ENCODE assay signal across 20 cellular contexts in the genomic region with DNA sequence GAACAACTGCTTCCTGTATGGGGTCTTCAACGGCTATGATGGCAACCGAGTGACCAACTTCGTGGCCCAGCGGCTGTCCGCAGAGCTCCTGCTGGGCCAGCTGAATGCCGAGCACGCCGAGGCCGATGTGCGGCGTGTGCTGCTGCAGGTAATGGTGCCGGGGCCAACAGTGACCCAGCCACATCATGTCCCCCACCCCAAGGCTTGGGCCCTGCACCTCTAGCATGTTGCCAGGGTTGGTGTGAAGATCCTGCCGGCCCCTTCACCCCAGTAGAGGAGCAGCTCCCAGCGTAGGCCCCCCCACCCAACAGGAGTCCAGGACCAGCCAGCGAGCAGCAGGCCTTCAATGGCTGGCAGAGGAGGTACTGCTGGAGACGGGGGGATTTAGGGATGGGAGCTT. TPM values are rescaled to one million over a fixed set of nuclear protein-coding genes. Genes with fewer than 3 reads are reported as not detected.
DNase-seq lines count a peak whose midpoint lies in the region; ATAC-seq and TF ChIP-seq lines count a peak whose summit lies in the region.
"Had no signal": no experiment of that assay in that cellular context is flagged by ENCODE, and none has a peak within 500 bp of the region (broad histone marks: within the 10 kb centered on the region; RNA-seq: fewer than 3 reads in every experiment).

No MANE protein-coding gene starts in this region.

- peak overlapping the region; percentile 97 for H3K27ac Mint-ChIP-seq in activated naive CD4-positive, alpha-beta T cell treated with anti-CD3 and anti-CD28 coated beads, Interleukin-2, amount 10 ng/mL, durations not matched to agents 7 days and 5 days
- H3K27ac Mint-ChIP-seq in activated naive CD4-positive, alpha-beta T cell treated with anti-CD3 and anti-CD28 coated beads, Interleukin-2, amount 50 U/mL, for 72 hours: no peak overlapping the region

- H3K36me3 ChIP-seq in neuronal stem cell (replicated peaks in 1 of 2; ENCODE audit: control insufficient read depth in 2 of 2, insufficient read depth in 2 of 2, low read length in 2 of 2): peaks cover 41 to 55% of the 10 kb centered on the region in 2 donors
- peaks cover 5 to 61% (median 54%) of the 10 kb centered on the region in 6 donors for H3K36me3 ChIP-seq in spleen
- H3K36me3 ChIP-seq: SJCRH30 had no signal

- no peak overlapping the region for H2BK120ac ChIP-seq in neuronal stem cell (ENCODE audit: low read depth, low read length)

- no peak overlapping the region for H4K8ac ChIP-seq in neuronal stem cell (ENCODE audit: low read depth, low read length)

- no peak overlapping the region for H2BK5ac ChIP-seq in neuronal stem cell (ENCODE audit: low read length)

- peak overlapping the region; percentile 46 for H3K18ac ChIP-seq in neuronal stem cell (ENCODE audit: low read length)

- intact Hi-C loops in spleen (cut with DNase I; ENCODE audit: low total_unique reads): no loop called here

- H3K27me3 ChIP-seq in neuronal stem cell (ENCODE audit: control insufficient read depth in 3 of 3, insufficient read depth in 3 of 3, low read depth in 1 of 3, low read length in 3 of 3) (no peaks in the 10 kb centered on the region), spleen (replicated peaks in 1 of 7) (no peaks in the 10 kb centered on the region)
- H3K27me3 ChIP-seq: SJCRH30 had no signal

- H3K9me3 Mint-ChIP-seq in activated naive CD4-positive, alpha-beta T cell treated with anti-CD3 and anti-CD28 coated beads, Interleukin-2, amount 10 ng/mL, durations not matched to agents 7 days and 5 days: no peaks in the 10 kb centered on the region
- no peaks in the 10 kb centered on the region for H3K9me3 Mint-ChIP-seq in activated naive CD4-positive, alpha-beta T cell treated with anti-CD3 and anti-CD28 coated beads, Interleukin-2, amount 50 U/mL, for 72 hours

- no peak overlapping the region for H3K4me2 ChIP-seq in neuronal stem cell (ENCODE audit: insufficient read depth, low read length, poor library complexity, severe bottlenecking)

- no peak for DNase-seq in activated naive CD4-positive, alpha-beta T cell treated with anti-CD3 and anti-CD28 coated beads, Interleukin-2, amount 10 ng/mL, durations not matched to agents 7 days and 5 days
- no peak for DNase-seq in activated naive CD4-positive, alpha-beta T cell treated with anti-CD3 and anti-CD28 coated beads, Interleukin-2, amount 50 U/mL, for 72 hours (ENCODE audit: low spot score in 2 of 2)
- no peak for DNase-seq in neuronal stem cell (ENCODE audit: low spot score)
- DNase-seq in spleen: peak; percentile 54
- no peak for DNase-seq in NCI-H446 (lab: John Stamatoyannopoulos, UW)
- DNase-seq: H7, Kasumi-1, NCI-H1694, NCI-H2081, NCI-H2171, NCI-H345, NCI-H524 treated with DMSO at 0.1 percent for 48 hours, NCI-H82, SJCRH30 had no signal

- H3K27me3 Mint-ChIP-seq in activated naive CD4-positive, alpha-beta T cell treated with anti-CD3 and anti-CD28 coated beads, Interleukin-2, amount 10 ng/mL, durations not matched to agents 7 days and 5 days: no peaks in the 10 kb centered on the region

- H3K4me1 ChIP-seq in neuronal stem cell (ENCODE audit: control insufficient read depth in 2 of 2, insufficient read depth in 1 of 2, low read depth in 1 of 2, low read length in 2 of 2): no peaks in the 10 kb centered on the region
- peaks cover 0 to 55% (median 24%) of the 10 kb centered on the region in 6 donors for H3K4me1 ChIP-seq in spleen

- H3K23ac ChIP-seq in neuronal stem cell (ENCODE audit: low read depth, low read length, poor library complexity): no peak overlapping the region

- no peak for TF ChIP-seq CTCF in VCaP (conservative IDR thresholded peaks at IDR 0.05)
- TF ChIP-seq CTCF in spleen (IDR thresholded peaks at IDR 0.05 in 8 of 11, conservative IDR thresholded peaks at IDR 0.05 in 3 of 11): no peak

- no peak for ATAC-seq in activated naive CD4-positive, alpha-beta T cell treated with anti-CD3 and anti-CD28 coated beads, Interleukin-2, amount 50 U/mL, for 72 hours
- ATAC-seq in HG02623 (IDR thresholded peaks at IDR 0.05; ENCODE audit: unreplicated experiment) (no peak), HG03097 (IDR thresholded peaks at IDR 0.05; ENCODE audit: low FRiP score, unreplicated experiment) (no peak)
- ATAC-seq: Panc1 had no signal

- H3K4ac ChIP-seq in neuronal stem cell (ENCODE audit: low read length): no peak overlapping the region

- no peak overlapping the region for H2AK5ac ChIP-seq in neuronal stem cell (ENCODE audit: low read depth, low read length)

- H3K4me3 ChIP-seq in neuronal stem cell (ENCODE audit: low read length in 2 of 2) (no peak overlapping the region), spleen (no peak overlapping the region)
- H3K4me3 ChIP-seq: SJCRH30 had no signal

- no peak overlapping the region for H2BK12ac ChIP-seq in neuronal stem cell (ENCODE audit: low read length)

- TF ChIP-seq POLR2A in spleen (IDR thresholded peaks at IDR 0.05): no peak

- peaks cover 67% of the 10 kb centered on the region for H3K36me3 Mint-ChIP-seq in activated naive CD4-positive, alpha-beta T cell treated with anti-CD3 and anti-CD28 coated beads, Interleukin-2, amount 10 ng/mL, durations not matched to agents 7 days and 5 days
- H3K36me3 Mint-ChIP-seq in activated naive CD4-positive, alpha-beta T cell treated with anti-CD3 and anti-CD28 coated beads, Interleukin-2, amount 50 U/mL, for 72 hours: peaks cover 11 to 15% of the 10 kb centered on the region in 2 donors

- no peak overlapping the region for H3K4me3 Mint-ChIP-seq in activated naive CD4-positive, alpha-beta T cell treated with anti-CD3 and anti-CD28 coated beads, Interleukin-2, amount 10 ng/mL, durations not matched to agents 7 days and 5 days

- no peak overlapping the region for H4K91ac ChIP-seq in neuronal stem cell (ENCODE audit: low read depth, low read length, poor library complexity)

- H3K14ac ChIP-seq in neuronal stem cell (ENCODE audit: low read length): no peak overlapping the region

- H3K4me1 Mint-ChIP-seq in activated naive CD4-positive, alpha-beta T cell treated with anti-CD3 and anti-CD28 coated beads, Interleukin-2, amount 10 ng/mL, durations not matched to agents 7 days and 5 days: peaks cover 67% of the 10 kb centered on the region

- WGBS in neuronal stem cell (ENCODE audit: extremely low coverage in 2 of 2, insufficient read length in 2 of 2, insufficient replicate concordance in 1 of 2), 2 donors: no CpG with 5 or more reads among the region's 16 CpGs
- WGBS in spleen, 5 donors: 93 to 98% (median 96%) methylated on average over 14 to 16 of the region's 16 CpGs

- peak overlapping the region; percentile 53; the same call in 1 of the 2 replicates for H3K27ac ChIP-seq in VCaP
- no peak overlapping the region for H3K27ac ChIP-seq in neuronal stem cell (replicated peaks; ENCODE audit: low read length)
- no peak overlapping the region for H3K27ac ChIP-seq in spleen
- H3K27ac ChIP-seq: 22Rv1, SJCRH30 had no signal

- H2BK15ac ChIP-seq in neuronal stem cell (ENCODE audit: low read length): no peak overlapping the region

- no peak overlapping the region for H2AFZ ChIP-seq in neuronal stem cell (ENCODE audit: low read length)

- H3K9ac ChIP-seq in neuronal stem cell (ENCODE audit: low read depth, low read length, poor library complexity): no peak overlapping the region

- no peaks in the 10 kb centered on the region for H3K79me1 ChIP-seq in neuronal stem cell (ENCODE audit: low read depth, low read length)

- H3K9me3 ChIP-seq in neuronal stem cell (replicated peaks in 1 of 2; ENCODE audit: control insufficient read depth in 2 of 2, insufficient read depth in 1 of 2, low read depth in 1 of 2, low read length in 2 of 2) (no peaks in the 10 kb centered on the region), spleen (no peaks in the 10 kb centered on the region)
- H3K9me3 ChIP-seq: SJCRH30 had no signal

- CTCF ChIA-PET in activated naive CD4-positive, alpha-beta T cell treated with anti-CD3 and anti-CD28 coated beads, Interleukin-2, amount 10 ng/mL, durations not matched to agents 7 days and 5 days (lab: Charles Lee): interaction anchor here (1.4 kb wide), 1 partner anchor 21 kb away, joined by 3 read pairs; no protein-coding TSS in a partner anchor

RNA-seq across cellular contexts. Expression of a gene that starts 15.9 kb away (rescaled TPM):
- 10 to 100 TPM; 14.0 to 22.0 TPM for total RNA-seq in activated naive CD4-positive, alpha-beta T cell treated with anti-CD3 and anti-CD28 coated beads, Interleukin-2, amount 50 U/mL, for 72 hours
- polyA plus RNA-seq in neuronal stem cell (2013, experiment 1 of 2): 25.7 TPM
- polyA plus RNA-seq in neuronal stem cell (2013, experiment 2 of 2): 24.2 TPM
- 10 to 100 TPM; 19.3 to 34.8 (median 25.0) TPM for total RNA-seq in spleen
- polyA plus RNA-seq in spleen: 10 to 100 TPM; 12.4 to 20.2 (median 12.6) TPM

RNA-seq across cellular contexts. Expression of a gene that starts 41.3 kb away (rescaled TPM):
- total RNA-seq in activated naive CD4-positive, alpha-beta T cell treated with anti-CD3 and anti-CD28 coated beads, Interleukin-2, amount 50 U/mL, for 72 hours: 1 to 10 TPM; 1.9 to 2.8 TPM
- polyA plus RNA-seq in neuronal stem cell (2013, experiment 1 of 2): 13.5 TPM
- 13.6 TPM for polyA plus RNA-seq in neuronal stem cell (2013, experiment 2 of 2)
- 10 to 100 TPM in 4 of 7 donors, 1 to 10 TPM in 3; 8.1 to 14.4 (median 10.6) TPM for total RNA-seq in spleen
- 1 to 10 TPM; 1.3 to 4.2 (median 1.5) TPM for polyA plus RNA-seq in spleen
- total RNA-seq: MCF 10A, SJCRH30 had no signal
